In the genomic region with DNA sequence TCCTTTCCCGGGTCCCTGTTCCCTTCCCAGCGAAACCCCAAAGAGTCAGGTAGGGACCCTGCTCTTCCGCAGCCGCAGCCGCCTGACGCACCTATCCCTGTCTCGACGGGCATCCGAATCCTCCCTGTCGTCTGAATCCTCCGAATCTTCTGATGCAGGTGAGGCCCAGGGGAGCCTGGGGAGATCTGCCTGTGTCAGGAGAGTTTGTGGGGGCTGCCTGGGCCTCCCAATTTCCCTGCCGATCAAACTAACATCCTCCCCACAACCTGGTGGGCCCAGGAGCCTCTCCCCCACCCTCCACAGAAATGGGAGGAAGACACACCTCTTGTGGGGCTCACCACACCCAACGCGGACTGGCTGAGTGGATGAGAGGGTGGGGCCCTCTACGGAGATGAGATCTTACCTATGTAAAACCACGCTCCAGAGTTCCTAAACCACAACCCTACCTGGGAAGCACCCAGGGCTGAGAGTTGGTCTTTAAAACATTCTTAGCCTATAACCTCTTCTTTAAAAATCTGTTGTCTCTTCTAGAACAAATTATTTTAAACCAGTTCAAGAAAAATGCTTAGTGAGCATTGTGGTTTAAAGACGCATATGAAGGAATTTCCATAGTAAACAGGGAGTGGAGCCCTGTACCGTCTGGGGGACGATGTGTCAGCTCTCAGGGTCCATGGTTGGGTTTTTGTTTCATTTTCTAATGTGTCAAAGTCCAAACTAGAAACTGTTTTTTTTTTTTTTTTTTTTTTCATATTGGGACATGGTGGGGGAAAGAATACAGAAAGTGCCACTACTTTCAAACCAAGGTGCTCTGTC, we compare ENCODE assay signal across 8 cellular contexts. TPM values are rescaled to one million over a fixed set of nuclear protein-coding genes. Genes with fewer than 3 reads are reported as not detected.
DNase-seq lines count a peak whose midpoint lies in the region; ATAC-seq, FAIRE-seq and TF ChIP-seq lines count a peak whose summit lies in the region.

No MANE protein-coding gene starts in this region.

- H2AFZ ChIP-seq in mammary epithelial cell (ENCODE audit: low read depth, low read length): no peak overlapping the region

- H3K4me2 ChIP-seq in mammary epithelial cell (ENCODE audit: insufficient read depth, low read depth, low read length): peak overlapping the region; percentile 84

- H3K27ac Mint-ChIP-seq in naive thymus-derived CD4-positive, alpha-beta T cell: peak overlapping the region; percentile 74 to 100 (median 97)

- no peak for DNase-seq in GM12891 (ENCODE audit: insufficient read length, low spot score)
- DNase-seq in NCI-H69 (lab: John Stamatoyannopoulos, UW): peak; percentile 39
- peak; percentile 56 for DNase-seq in mammary epithelial cell
- peak in 2 of 9 donors; percentile 32 to 59 for DNase-seq in naive thymus-derived CD4-positive, alpha-beta T cell
- DNase-seq in lower leg skin (ENCODE audit: low spot score in 2 of 2): no peak
- DNase-seq in KBM-7: no peak

- in situ Hi-C loops in mammary epithelial cell (cut with MboI; ENCODE audit: low sequenced_read_pairs in 2 of 2): loop anchor here in 1 of 2 donors (10.0 kb wide), 1 partner anchor 57 kb away; no protein-coding TSS in a partner anchor
- in situ Hi-C loops in KBM-7 (cut with MboI; ENCODE audit: low pct_unique_long_range_greater_than_20kb, low sequenced_read_pairs): no loop called here

- POLR2A ChIA-PET in naive thymus-derived CD4-positive, alpha-beta T cell (lab: Charles Lee): interaction anchor here (0.6 to 3.5 kb wide), 3 partner anchors 18 to 34 kb away, joined by 3 to 134 read pairs (median 4); a partner anchor contains a TSS

- peak; percentile 54 for FAIRE-seq in GM12891 (lab: Jason Lieb, UNC)

- no peak overlapping the region for H3K9ac ChIP-seq in mammary epithelial cell (ENCODE audit: insufficient read depth, low read length)

- peaks cover 23% of the 10 kb centered on the region for H3K4me1 ChIP-seq in mammary epithelial cell (ENCODE audit: insufficient read depth, low read length)
- H3K4me1 ChIP-seq in naive thymus-derived CD4-positive, alpha-beta T cell (ENCODE audit: control insufficient read depth in 2 of 2, insufficient read depth in 2 of 2, low read length in 2 of 2): peaks cover 36 to 52% of the 10 kb centered on the region in 2 donors

- intact Hi-C loops in mammary epithelial cell (cut with micrococcal nuclease) (no loop called here), lower leg skin (cut with DNase I; ENCODE audit: low total_unique reads) (no loop called here)
- intact Hi-C loops in naive thymus-derived CD4-positive, alpha-beta T cell (cut with micrococcal nuclease): loop anchor here (2.0 to 5.0 kb wide), 3 partner anchors 17 to 1330 kb away; a partner anchor contains a TSS

- BruUV-seq in mammary epithelial cell (replicated peaks; lab: Mats Ljungman, UMichigan): no TSS peak

- H3K36me3 ChIP-seq in mammary epithelial cell (ENCODE audit: insufficient read depth, low read length): peaks cover 15% of the 10 kb centered on the region
- H3K36me3 ChIP-seq in naive thymus-derived CD4-positive, alpha-beta T cell (ENCODE audit: control insufficient read depth in 2 of 3, insufficient read depth in 3 of 3, low read length in 3 of 3): peaks cover 20 to 47% (median 26%) of the 10 kb centered on the region in 3 experiments

- H3K27me3 ChIP-seq in mammary epithelial cell (ENCODE audit: insufficient read depth, low read length): no peaks in the 10 kb centered on the region
- H3K27me3 ChIP-seq in naive thymus-derived CD4-positive, alpha-beta T cell (ENCODE audit: control insufficient read depth in 2 of 2, insufficient read depth in 2 of 2, low read length in 2 of 2): no peaks in the 10 kb centered on the region

- WGBS in mammary epithelial cell (ENCODE audit: low coverage, missing lambda C conversion rate): 95% methylated on average over 18 of the region's 19 CpGs
- 42 to 45% methylated on average over 19 of the region's 19 CpGs for WGBS in lower leg skin, 2 donors

- H3K4me1 Mint-ChIP-seq in naive thymus-derived CD4-positive, alpha-beta T cell: peaks cover 34 to 60% (median 47%) of the 10 kb centered on the region in 7 donors

- peaks cover 9 to 49% (median 28%) of the 10 kb centered on the region in 5 donors for H3K36me3 Mint-ChIP-seq in naive thymus-derived CD4-positive, alpha-beta T cell

- H3K9me3 Mint-ChIP-seq in naive thymus-derived CD4-positive, alpha-beta T cell: no peaks in the 10 kb centered on the region

- no peak for ATAC-seq in naive thymus-derived CD4-positive, alpha-beta T cell
- no peak for ATAC-seq in GM19463 (IDR thresholded peaks at IDR 0.05; ENCODE audit: unreplicated experiment)
- ATAC-seq in GM19455 (IDR thresholded peaks at IDR 0.05; ENCODE audit: unreplicated experiment): no peak

- H3K4me3 ChIP-seq in mammary epithelial cell (replicated peaks in 1 of 3; ENCODE audit: insufficient read depth in 1 of 3, low read depth in 2 of 3, low read length in 3 of 3) (peak overlapping the region in 2 of 3 experiments; percentile 74 to 77), lower leg skin (ENCODE audit: low read depth, poor library complexity, severe bottlenecking) (no peak overlapping the region)
- H3K4me3 ChIP-seq in naive thymus-derived CD4-positive, alpha-beta T cell (ENCODE audit: low read length): peak overlapping the region; percentile 90

- no peaks in the 10 kb centered on the region for H3K9me3 ChIP-seq in mammary epithelial cell (replicated peaks; ENCODE audit: insufficient read depth, low read length)
- no peaks in the 10 kb centered on the region for H3K9me3 ChIP-seq in naive thymus-derived CD4-positive, alpha-beta T cell (ENCODE audit: control insufficient read depth in 2 of 3, low read length in 3 of 3)

- peaks cover 37% of the 10 kb centered on the region for H3K79me2 ChIP-seq in mammary epithelial cell (ENCODE audit: insufficient read depth, low read length)

- CTCF ChIA-PET in mammary epithelial cell (lab: Charles Lee; ENCODE audit: low non-redundant PET): no interaction called here
- CTCF ChIA-PET in naive thymus-derived CD4-positive, alpha-beta T cell (lab: Charles Lee): interaction anchor here (2.0 to 4.7 kb wide), 3 partner anchors 15 to 22 kb away, joined by 12 to 45 read pairs (median 17); a partner anchor contains a TSS

- peak overlapping the region; percentile 90 to 99 (median 98) for H3K4me3 Mint-ChIP-seq in naive thymus-derived CD4-positive, alpha-beta T cell

- H3K27me3 Mint-ChIP-seq in naive thymus-derived CD4-positive, alpha-beta T cell: no peaks in the 10 kb centered on the region

- dilution Hi-C loops in mammary epithelial cell (cut with HindIII; ENCODE audit: low sequenced_read_pairs): no loop called here

- H4K20me1 ChIP-seq in mammary epithelial cell (ENCODE audit: insufficient read depth, low read length): no peaks in the 10 kb centered on the region

- no peak overlapping the region for H3K27ac ChIP-seq in mammary epithelial cell (ENCODE audit: insufficient read depth, low read depth, low read length)
- peak overlapping the region; percentile 78 for H3K27ac ChIP-seq in naive thymus-derived CD4-positive, alpha-beta T cell (ENCODE audit: low read depth, low read length)

- TF ChIP-seq CTCF in mammary epithelial cell (conservative IDR thresholded peaks at IDR 0.05 in 1 of 2, IDR thresholded peaks at IDR 0.05 in 1 of 2; ENCODE audit: extremely low read depth in 1 of 2, insufficient read depth in 1 of 2, low read depth in 1 of 2, low read length in 2 of 2) (no peak), lower leg skin (IDR thresholded peaks at IDR 0.05) (no peak)

- no peak for TF ChIP-seq POLR2A in GM12891 (IDR thresholded peaks at IDR 0.05; ENCODE audit: low read depth, low read length)
- TF ChIP-seq POLR2A in lower leg skin (IDR thresholded peaks at IDR 0.05): no peak

TF ChIP-seq in GM12891, 5 proteins besides CTCF, POLR2A, EP300 and RAD21:
- TF ChIP-seq POU2F2 (IDR thresholded peaks at IDR 0.05; ENCODE audit: low read depth, low read length): no peak
- no peak for TF ChIP-seq SPI1 (IDR thresholded peaks at IDR 0.05; ENCODE audit: low read depth, low read length)
- TF ChIP-seq POLR2AphosphoS5 (IDR thresholded peaks at IDR 0.05; ENCODE audit: low read depth, low read length): no peak
- TF ChIP-seq TAF1 (IDR thresholded peaks at IDR 0.05; ENCODE audit: low read depth, low read length): no peak
- no peak for TF ChIP-seq PAX5 (IDR thresholded peaks at IDR 0.05; ENCODE audit: insufficient read depth, low read length, severe bottlenecking)

RNA-seq across cellular contexts. Expression of a gene that starts 1.7 kb away (rescaled TPM):
- polyA plus RNA-seq in GM12891 (2012; ENCODE audit: low read depth, missing spikeins): 20.1 TPM
- total RNA-seq in mammary epithelial cell (10 to 100 TPM in 1 of 2 donors, 1 to 10 TPM in 1; 5.5 to 55.5 TPM), lower leg skin (10 to 100 TPM; 13.5 to 23.2 (median 18.5) TPM)
- polyA plus RNA-seq in mammary epithelial cell: 45.8 TPM
- polyA minus RNA-seq in mammary epithelial cell: 80.2 TPM
- 100 to 1,000 TPM; 166 to 392 (median 281) TPM for total RNA-seq in naive thymus-derived CD4-positive, alpha-beta T cell
- 10 to 100 TPM; 37.0 to 45.7 TPM for polyA plus RNA-seq in naive thymus-derived CD4-positive, alpha-beta T cell

RNA-seq across cellular contexts. Expression of a gene that starts 11.3 kb away (rescaled TPM):
- 26.5 TPM for polyA plus RNA-seq in GM12891 (2012; ENCODE audit: low read depth, missing spikeins)
- total RNA-seq in mammary epithelial cell (10 to 100 TPM; 56.8 to 72.2 TPM), lower leg skin (100 to 1,000 TPM in 2 of 4 donors, 10 to 100 TPM in 2; 94.4 to 109 (median 99.8) TPM)
- 33.5 TPM for polyA plus RNA-seq in mammary epithelial cell
- 47.9 TPM for polyA minus RNA-seq in mammary epithelial cell
- total RNA-seq in naive thymus-derived CD4-positive, alpha-beta T cell: 10 to 100 TPM; 35.3 to 73.6 (median 50.0) TPM
- 1 to 10 TPM; 1.3 to 1.8 TPM for polyA plus RNA-seq in naive thymus-derived CD4-positive, alpha-beta T cell

RNA-seq across cellular contexts. Expression of a gene that starts 16.6 kb away (rescaled TPM):
- polyA plus RNA-seq in GM12891 (2012; ENCODE audit: low read depth, missing spikeins): 0.05 TPM
- total RNA-seq in mammary epithelial cell: under 1 TPM; 0.17 to 0.26 TPM
- 0.08 TPM for polyA plus RNA-seq in mammary epithelial cell
- polyA minus RNA-seq in mammary epithelial cell: not detected
- total RNA-seq in naive thymus-derived CD4-positive, alpha-beta T cell: under 1 TPM in 3 of 5 experiments, not detected in 2; 0.24 to 0.32 (median 0.29) TPM
- not detected for polyA plus RNA-seq in naive thymus-derived CD4-positive, alpha-beta T cell
- under 1 TPM in 1 of 4 donors, not detected in 3; 0.13 TPM for total RNA-seq in lower leg skin

RNA-seq across cellular contexts. Expression of a gene that starts 22.5 kb away (rescaled TPM):
- 6.9 TPM for polyA plus RNA-seq in GM12891 (2012; ENCODE audit: low read depth, missing spikeins)
- total RNA-seq in mammary epithelial cell (10 to 100 TPM; 14.9 to 15.5 TPM), lower leg skin (10 to 100 TPM in 2 of 4 donors, 1 to 10 TPM in 2; 7.7 to 16.8 (median 10.5) TPM)
- 11.5 TPM for polyA plus RNA-seq in mammary epithelial cell
- 22.3 TPM for polyA minus RNA-seq in mammary epithelial cell
- 10 to 100 TPM in 4 of 5 experiments, 1 to 10 TPM in 1; 7.9 to 14.0 (median 10.8) TPM for total RNA-seq in naive thymus-derived CD4-positive, alpha-beta T cell
- 10 to 100 TPM; 19.8 to 25.9 TPM for polyA plus RNA-seq in naive thymus-derived CD4-positive, alpha-beta T cell

RNA-seq across cellular contexts. Expression of a gene that starts 30.2 kb away (rescaled TPM):
- polyA plus RNA-seq in GM12891 (2012; ENCODE audit: low read depth, missing spikeins): 22.8 TPM
- 10 to 100 TPM; 14.0 to 59.9 TPM for total RNA-seq in mammary epithelial cell
- polyA plus RNA-seq in mammary epithelial cell: 63.4 TPM
- polyA minus RNA-seq in mammary epithelial cell: 43.5 TPM
- total RNA-seq in naive thymus-derived CD4-positive, alpha-beta T cell: 10 to 100 TPM; 14.0 to 27.4 (median 18.4) TPM
- 10 to 100 TPM; 20.7 to 21.7 TPM for polyA plus RNA-seq in naive thymus-derived CD4-positive, alpha-beta T cell
- total RNA-seq in lower leg skin: 10 to 100 TPM in 3 of 4 donors, 1 to 10 TPM in 1; 9.7 to 21.8 (median 15.5) TPM

Comparison
In these comparisons a context has a peak if more than half of its experiments do, and no peak if none do; other contexts are left out.
1. DNase-seq: peak in NCI-H69 (single experiment) and mammary epithelial cell (single experiment); none in GM12891 (single experiment), lower leg skin (0 of 2) and KBM-7 (single experiment).
2. intact Hi-C loops: an anchor here in naive thymus-derived CD4-positive, alpha-beta T cell (2.0 to 5.0 kb wide); none called in mammary epithelial cell and lower leg skin.